15 cellular contexts compared by ENCODE assay signal in genomic region chr16:23064642-23065041, GRCh38.
DNase-seq lines count a peak whose midpoint lies in the region; ATAC-seq and TF ChIP-seq lines count a peak whose summit lies in the region.
"Had no signal": no experiment of that assay in that cellular context is flagged by ENCODE, and none has a peak within 500 bp of the region (broad histone marks: within the 10 kb centered on the region; RNA-seq: fewer than 3 reads in every experiment).

No MANE protein-coding gene starts in this region.

- peak overlapping the region; percentile 23 for H3K27ac Mint-ChIP-seq in stimulated activated effector memory CD8-positive, alpha-beta T cell treated with anti-CD3 and anti-CD28 coated beads, Interleukin-12 subunit alpha, Interleukin-12 subunit beta, amount 100 ng/mL, for 72 hours
- H3K27ac Mint-ChIP-seq: activated CD4-positive, alpha-beta T cell treated with anti-CD3 and anti-CD28 coated beads for 36 hours; GM23338; naive B cell had no signal

- no peak for ATAC-seq in stimulated activated effector memory CD8-positive, alpha-beta T cell treated with anti-CD3 and anti-CD28 coated beads, Interleukin-12 subunit alpha, Interleukin-12 subunit beta, amount 100 ng/mL, for 72 hours
- ATAC-seq: activated CD4-positive, alpha-beta T cell treated with anti-CD3 and anti-CD28 coated beads for 36 hours; GM23338; K562 had no signal

- no peak overlapping the region for H3K4me3 Mint-ChIP-seq in stimulated activated effector memory CD8-positive, alpha-beta T cell treated with anti-CD3 and anti-CD28 coated beads, Interleukin-12 subunit alpha, Interleukin-12 subunit beta, amount 100 ng/mL, for 72 hours
- H3K4me3 Mint-ChIP-seq: activated CD4-positive, alpha-beta T cell treated with anti-CD3 and anti-CD28 coated beads for 36 hours; GM23338; naive B cell had no signal

- no peak for TF ChIP-seq CTCF in GM20000 (IDR thresholded peaks at IDR 0.05; ENCODE audit: extremely low read depth, missing control alignments)

- H3K9me3 Mint-ChIP-seq in stimulated activated effector memory CD8-positive, alpha-beta T cell treated with anti-CD3 and anti-CD28 coated beads, Interleukin-12 subunit alpha, Interleukin-12 subunit beta, amount 100 ng/mL, for 72 hours, result no peaks in the 10 kb centered on the region
- H3K9me3 Mint-ChIP-seq: GM23338, naive B cell had no signal

- H3K4me1 Mint-ChIP-seq in stimulated activated effector memory CD8-positive, alpha-beta T cell treated with anti-CD3 and anti-CD28 coated beads, Interleukin-12 subunit alpha, Interleukin-12 subunit beta, amount 100 ng/mL, for 72 hours, result peaks cover 6% of the 10 kb centered on the region

- H3K36me3 Mint-ChIP-seq in stimulated activated effector memory CD8-positive, alpha-beta T cell treated with anti-CD3 and anti-CD28 coated beads, Interleukin-12 subunit alpha, Interleukin-12 subunit beta, amount 100 ng/mL, for 72 hours, result peaks cover 25% of the 10 kb centered on the region

- peak; percentile 30 for DNase-seq in GM20000 (ENCODE audit: low spot score)
- peak; percentile 89 for DNase-seq in NOMO-1 treated with dmso at 0.1 percent for 144 hours (lab: John Stamatoyannopoulos, UW; ENCODE audit: unreplicated experiment)
- DNase-seq in dedifferentiated amniotic fluid mesenchymal stem cell (ENCODE audit: extremely low spot score), result peak; percentile 18
- DNase-seq in stimulated activated effector memory CD8-positive, alpha-beta T cell treated with anti-CD3 and anti-CD28 coated beads, Interleukin-12 subunit alpha, Interleukin-12 subunit beta, amount 100 ng/mL, for 72 hours (ENCODE audit: low spot score in 2 of 2), result no peak
- DNase-seq in stimulated activated CD4-positive, alpha-beta T cell treated with anti-CD3 and anti-CD28 coated beads, Interleukin-2, amount 100 ng/mL, for 48 hours, result no peak
- DNase-seq in SHP77 (lab: John Stamatoyannopoulos, UW), result no peak
- DNase-seq in activated gamma-delta T cell treated with Interleukin-2 at 50 U/mL for 16 hours, result no peak
- DNase-seq: activated CD4-positive, alpha-beta T cell treated with anti-CD3 and anti-CD28 coated beads for 36 hours; activated T-cell treated with anti-CD3 and anti-CD28 coated beads, Interleukin-2, amount 50 U/mL, for 48 hours; amniotic stem cell; GDM1; naive B cell; NCI-H524 had no signal

Comparison
In these comparisons a context has a peak if more than half of its experiments do, and no peak if none do; other contexts are left out.
1. DNase-seq: peak in GM20000 (single experiment), NOMO-1 treated with dmso at 0.1 percent for 144 hours (single experiment) and dedifferentiated amniotic fluid mesenchymal stem cell (single experiment); none in stimulated activated effector memory CD8-positive, alpha-beta T cell treated with anti-CD3 and anti-CD28 coated beads, Interleukin-12 subunit alpha, Interleukin-12 subunit beta, amount 100 ng/mL, for 72 hours (0 of 2), stimulated activated CD4-positive, alpha-beta T cell treated with anti-CD3 and anti-CD28 coated beads, Interleukin-2, amount 100 ng/mL, for 48 hours (0 of 2), SHP77 (0 of 2) and activated gamma-delta T cell treated with Interleukin-2 at 50 U/mL for 16 hours (single experiment).